ENCODE assay signal across 8 cellular contexts in genomic region chr22:38313384-38313955, GRCh38. TPM values are rescaled to one million over a fixed set of nuclear protein-coding genes. Genes with fewer than 3 reads are reported as not detected.
A peak's percentile ranks its signal among the peaks of the same experiment; 100 is the strongest.
DNase-seq lines count a peak whose midpoint lies in the region; ATAC-seq and TF ChIP-seq lines count a peak whose summit lies in the region.

No MANE protein-coding gene starts in this region.

- ATAC-seq in omental fat pad (ENCODE audit: low FRiP score): no peak
- no peak for ATAC-seq in GM18870 (IDR thresholded peaks at IDR 0.05; ENCODE audit: unreplicated experiment)

- H3K27ac ChIP-seq in neural progenitor cell: peak overlapping the region; percentile 51

- peaks cover 39% of the 10 kb centered on the region for H3K4me1 Mint-ChIP-seq in neural progenitor cell

- peaks cover 32% of the 10 kb centered on the region for H3K4me1 ChIP-seq in neural progenitor cell

- H4K20me1 ChIP-seq in neural progenitor cell (ENCODE audit: low read depth): peaks cover 81% of the 10 kb centered on the region

- H3K9me3 Mint-ChIP-seq in neural progenitor cell: no peaks in the 10 kb centered on the region

- H3K79me2 ChIP-seq in neural progenitor cell (ENCODE audit: low read depth): peaks cover 86% of the 10 kb centered on the region

- H2AFZ ChIP-seq in neural progenitor cell (replicated peaks): no peak overlapping the region

- peaks cover 21% of the 10 kb centered on the region for H3K36me3 Mint-ChIP-seq in neural progenitor cell

- H3K27me3 ChIP-seq in neural progenitor cell: no peaks in the 10 kb centered on the region

- TF ChIP-seq CTCF in epithelial cell of proximal tubule (conservative IDR thresholded peaks at IDR 0.05; ENCODE audit: low read depth, low read length) (no peak), neural progenitor cell (IDR thresholded peaks at IDR 0.05) (no peak), GM20000 (IDR thresholded peaks at IDR 0.05; ENCODE audit: extremely low read depth, missing control alignments) (no peak), omental fat pad (IDR thresholded peaks at IDR 0.05) (no peak)

- no peak overlapping the region for H3K9ac ChIP-seq in neural progenitor cell

- H3K4me3 Mint-ChIP-seq in neural progenitor cell: peak overlapping the region; percentile 76

- H3F3A ChIP-seq in neural progenitor cell (ENCODE audit: low read depth): peaks cover 30% of the 10 kb centered on the region

- DNase-seq in EH (ENCODE audit: low read depth) (peak; percentile 96), SW 1271 (lab: John Stamatoyannopoulos, UW) (peak; percentile 51 to 63), epithelial cell of proximal tubule (ENCODE audit: low read depth) (no peak), neural progenitor cell (ENCODE audit: low spot score) (peak; percentile 39), GM20000 (ENCODE audit: low spot score) (no peak), omental fat pad (ENCODE audit: low spot score) (no peak), KBM-7 (no peak)

- H3K9me3 ChIP-seq in neural progenitor cell (ENCODE audit: low read depth): no peaks in the 10 kb centered on the region

- in situ Hi-C loops in KBM-7 (cut with MboI; ENCODE audit: low pct_unique_long_range_greater_than_20kb, low sequenced_read_pairs): no loop called here

- peak overlapping the region; percentile 89 for H3K27ac Mint-ChIP-seq in neural progenitor cell

- H3K36me3 ChIP-seq in neural progenitor cell: no peaks in the 10 kb centered on the region

- H3K4me2 ChIP-seq in neural progenitor cell: peak overlapping the region; percentile 86

- H3K4me3 ChIP-seq in epithelial cell of proximal tubule (ENCODE audit: low read depth, low read length) (peak overlapping the region; percentile 67), neural progenitor cell (peak overlapping the region; percentile 99)

- peaks cover 6% of the 10 kb centered on the region for H3K27me3 Mint-ChIP-seq in neural progenitor cell (ENCODE audit: insufficient read depth, low read depth)

RNA-seq across cellular contexts. Expression of gene CSNK1E, which starts 3.8 kb away (rescaled TPM):
- 157 and 161 TPM in 2 replicates for total RNA-seq in epithelial cell of proximal tubule
- 106 and 205 TPM in 2 replicates for total RNA-seq in neural progenitor cell (ENCODE audit: low replicate concordance)
- total RNA-seq in omental fat pad: 100 to 1,000 TPM in 3 of 4 donors, 10 to 100 TPM in 1; 84.5 to 164 (median 112) TPM

RNA-seq across cellular contexts. Expression of gene TMEM184B, which starts 40.7 kb away (rescaled TPM):
- total RNA-seq in epithelial cell of proximal tubule: 51.9 and 90.2 TPM in 2 replicates
- 26.5 and 43.3 TPM in 2 replicates for total RNA-seq in neural progenitor cell (ENCODE audit: low replicate concordance)
- 10 to 100 TPM; 41.2 to 86.4 (median 48.6) TPM for total RNA-seq in omental fat pad

Comparison
In these comparisons a context has a peak if more than half of its experiments do, and no peak if none do; other contexts are left out.
1. DNase-seq: peak in EH (single experiment), SW 1271 (2 of 2) and neural progenitor cell (single experiment); none in epithelial cell of proximal tubule (single experiment), GM20000 (single experiment), omental fat pad (single experiment) and KBM-7 (single experiment).